Comparison of ENCODE assay signal across 8 cellular contexts in genomic region chr2:70086838-70087702, GRCh38. TPM values are rescaled to one million over a fixed set of nuclear protein-coding genes. Genes with fewer than 3 reads are reported as not detected.
DNase-seq lines count a peak whose midpoint lies in the region; ATAC-seq and TF ChIP-seq lines count a peak whose summit lies in the region.

Gene PCBP1, plus strand, starts transcription at chr2:70087477. Its CDS starts 267 bp downstream, at chr2:70087744.

- peaks cover 4% of the 10 kb centered on the region for H3K27me3 Mint-ChIP-seq in activated naive CD8-positive, alpha-beta T cell treated with anti-CD3 and anti-CD28 coated beads for 36 hours
- peaks cover 33% of the 10 kb centered on the region for H3K27me3 Mint-ChIP-seq in glutamatergic neuron (ENCODE audit: unreplicated experiment)

- H3K4me1 ChIP-seq in osteoblast (ENCODE audit: insufficient read depth, low read length) = peaks cover 38% of the 10 kb centered on the region

- H2AFZ ChIP-seq in osteoblast (ENCODE audit: low read length) = peak within 1 kb of the TSS; percentile 99

- H3K27ac ChIP-seq in osteoblast (ENCODE audit: low read depth, low read length) (peak within 1 kb of the TSS; percentile 100), temporal lobe (ENCODE audit: low read depth, low read length) (peak within 1 kb of the TSS; percentile 100)

- peaks cover 3% of the 10 kb centered on the region for H3K9me3 Mint-ChIP-seq in activated naive CD8-positive, alpha-beta T cell treated with anti-CD3 and anti-CD28 coated beads for 36 hours
- H3K9me3 Mint-ChIP-seq in glutamatergic neuron (ENCODE audit: unreplicated experiment) = peaks cover 32% of the 10 kb centered on the region

- DNase-seq in GM10266 (ENCODE audit: extremely low spot score) (peak; percentile 97), NCI-H1436 (lab: John Stamatoyannopoulos, UW) (peak; percentile 92), SW 1271 (lab: John Stamatoyannopoulos, UW) (peak; percentile 82 to 91), glutamatergic neuron (peak; percentile 96), osteoblast (ENCODE audit: insufficient read length, low spot score, missing footprints) (peak; percentile 98)
- DNase-seq in activated naive CD8-positive, alpha-beta T cell treated with anti-CD3 and anti-CD28 coated beads for 36 hours = peak; percentile 95

- TF ChIP-seq CTCF in GM10266 (IDR thresholded peaks at IDR 0.05; ENCODE audit: control insufficient read depth, insufficient read depth, low read depth, missing control alignments) = no peak
- no peak for TF ChIP-seq CTCF in glutamatergic neuron (IDR thresholded peaks at IDR 0.05; ENCODE audit: partially characterized antibody, unreplicated experiment)
- TF ChIP-seq CTCF in osteoblast (IDR thresholded peaks at IDR 0.05; ENCODE audit: extremely low read depth, low read depth, low read length) = no peak

- H3K27ac Mint-ChIP-seq in activated naive CD8-positive, alpha-beta T cell treated with anti-CD3 and anti-CD28 coated beads for 36 hours = peak within 1 kb of the TSS; percentile 100
- H3K27ac Mint-ChIP-seq in glutamatergic neuron (ENCODE audit: unreplicated experiment) = peak within 1 kb of the TSS; percentile 100

- H3K4me2 ChIP-seq in osteoblast (ENCODE audit: insufficient read depth, low read length) = peak within 1 kb of the TSS; percentile 99

- H3K9me3 ChIP-seq in osteoblast (ENCODE audit: low read depth, low read length) = no peaks in the 10 kb centered on the region

- H3K4me1 Mint-ChIP-seq in activated naive CD8-positive, alpha-beta T cell treated with anti-CD3 and anti-CD28 coated beads for 36 hours = peaks cover 54% of the 10 kb centered on the region
- H3K4me1 Mint-ChIP-seq in glutamatergic neuron (ENCODE audit: low read depth, unreplicated experiment) = peaks cover 17% of the 10 kb centered on the region

- H3K4me3 Mint-ChIP-seq in activated naive CD8-positive, alpha-beta T cell treated with anti-CD3 and anti-CD28 coated beads for 36 hours = peak within 1 kb of the TSS; percentile 98
- peak within 1 kb of the TSS; percentile 97 for H3K4me3 Mint-ChIP-seq in glutamatergic neuron (ENCODE audit: unreplicated experiment)

- no peaks in the 10 kb centered on the region for H3K27me3 ChIP-seq in osteoblast (ENCODE audit: insufficient read depth, low read length)

- peak within 1 kb of the TSS; percentile 96 for H3K4me3 ChIP-seq in osteoblast (ENCODE audit: insufficient read depth, low read length)

- peaks cover 8% of the 10 kb centered on the region for H4K20me1 ChIP-seq in osteoblast (ENCODE audit: insufficient read depth, low read length)

- peaks cover 24% of the 10 kb centered on the region for H3K36me3 ChIP-seq in osteoblast (ENCODE audit: insufficient read depth, low read length)

- ATAC-seq in HG02759 (IDR thresholded peaks at IDR 0.05; ENCODE audit: unreplicated experiment) = peak; percentile 44

- peaks cover 34% of the 10 kb centered on the region for H3K79me2 ChIP-seq in osteoblast (ENCODE audit: insufficient read depth, low read length)

- H3K36me3 Mint-ChIP-seq in activated naive CD8-positive, alpha-beta T cell treated with anti-CD3 and anti-CD28 coated beads for 36 hours = peaks cover 62% of the 10 kb centered on the region
- H3K36me3 Mint-ChIP-seq in glutamatergic neuron (ENCODE audit: unreplicated experiment) = peaks cover 13% of the 10 kb centered on the region

RNA-seq across cellular contexts. Expression of gene PCBP1, which starts in this region (rescaled TPM):
- 100 to 1,000 TPM; 449 to 455 TPM for total RNA-seq in activated naive CD8-positive, alpha-beta T cell treated with anti-CD3 and anti-CD28 coated beads for 36 hours
- total RNA-seq in glutamatergic neuron (ENCODE audit: unreplicated experiment) = 301 TPM
- 55.7 and 70.7 TPM in 2 replicates for total RNA-seq in osteoblast
- 36.6 TPM for total RNA-seq in temporal lobe

Comparison
In these comparisons a context has a peak if more than half of its experiments do, and no peak if none do; other contexts are left out.
1. Peak in every context shown above with its lines: DNase-seq, ATAC-seq, H3K4me3 ChIP-seq and H3K27ac ChIP-seq.